1 cellular context compared by ENCODE assay signal in the genomic region with DNA sequence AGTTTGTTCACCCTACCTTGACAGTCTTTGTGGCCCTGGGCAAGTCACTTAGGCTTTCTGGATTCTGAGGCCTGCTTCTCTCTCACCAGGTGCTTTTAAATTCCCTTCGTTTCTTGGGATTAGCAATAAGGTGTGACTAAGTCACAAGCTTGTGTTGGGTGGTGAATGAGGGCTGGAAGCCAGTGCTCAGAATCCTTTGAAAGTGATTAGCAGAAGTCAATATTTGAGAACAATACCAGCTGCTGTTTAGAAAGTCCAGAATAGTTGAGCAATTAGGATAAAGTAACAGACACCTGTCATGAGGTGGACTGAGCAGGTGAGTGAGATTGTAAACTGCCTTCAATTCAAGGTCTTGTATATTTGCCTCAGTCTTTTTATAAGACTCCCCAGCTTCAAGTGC.
TF ChIP-seq lines count a peak whose summit lies in the region.

No MANE protein-coding gene starts in this region.

TF ChIP-seq in HepG2, 621 proteins besides CTCF, POLR2A, EP300 and RAD21 (continues in another document):
- TF ChIP-seq ZEB1 (IDR thresholded peaks at IDR 0.05; ENCODE audit: insufficient replicate concordance, low read depth) (peak; percentile 68), ZZZ3 (CRISPR knock-in tag; IDR thresholded peaks at IDR 0.05; ENCODE audit: borderline replicate concordance) (no peak), ZNF580 (CRISPR knock-in tag; IDR thresholded peaks at IDR 0.05; ENCODE audit: borderline replicate concordance, low read depth) (no peak), ZC3H13 (CRISPR knock-in tag; IDR thresholded peaks at IDR 0.05) (no peak), FOXJ3 (CRISPR knock-in tag; IDR thresholded peaks at IDR 0.05; ENCODE audit: borderline replicate concordance) (no peak), ZNF784 (CRISPR knock-in tag; IDR thresholded peaks at IDR 0.05; ENCODE audit: borderline replicate concordance) (no peak), ZNF672 (CRISPR knock-in tag; IDR thresholded peaks at IDR 0.05) (no peak), ZFP41 (CRISPR knock-in tag; IDR thresholded peaks at IDR 0.05; ENCODE audit: borderline replicate concordance) (no peak), NR1H2 (CRISPR knock-in tag; IDR thresholded peaks at IDR 0.05; ENCODE audit: borderline replicate concordance, low read depth) (no peak), ZNF30 (CRISPR knock-in tag; IDR thresholded peaks at IDR 0.05) (no peak), KAT7 (CRISPR knock-in tag; IDR thresholded peaks at IDR 0.05; ENCODE audit: borderline replicate concordance) (no peak), CEBPG (CRISPR knock-in tag; IDR thresholded peaks at IDR 0.05) (peak; percentile 66), AGO1 (IDR thresholded peaks at IDR 0.05; ENCODE audit: low read depth, low read length, poor library complexity, severe bottlenecking) (no peak), ZNF24 (IDR thresholded peaks at IDR 0.05) (no peak), TBX2 (CRISPR knock-in tag; IDR thresholded peaks at IDR 0.05; ENCODE audit: borderline replicate concordance) (peak; percentile 67), SETDB1 (CRISPR knock-in tag; IDR thresholded peaks at IDR 0.05; ENCODE audit: borderline replicate concordance) (no peak), ARHGAP35 (CRISPR knock-in tag; IDR thresholded peaks at IDR 0.05; ENCODE audit: borderline replicate concordance) (no peak), CHCHD3 (CRISPR knock-in tag; IDR thresholded peaks at IDR 0.05) (no peak), GATAD2A (CRISPR knock-in tag; IDR thresholded peaks at IDR 0.05) (peak; percentile 37; the same call in 1 of the 2 replicates), ZNF101 (CRISPR knock-in tag; IDR thresholded peaks at IDR 0.05; ENCODE audit: borderline replicate concordance, low read depth) (no peak), ZFAT (CRISPR knock-in tag; conservative IDR thresholded peaks at IDR 0.05) (no peak), NFE2 (CRISPR knock-in tag; IDR thresholded peaks at IDR 0.05) (no peak), EHMT2 (IDR thresholded peaks at IDR 0.05; ENCODE audit: borderline replicate concordance, low read depth, low read length) (no peak), ISL2 (CRISPR knock-in tag; IDR thresholded peaks at IDR 0.05) (0 out of 2 replicates have a peak, but pooled peaks have one; percentile 26), XRCC5 (optimal IDR thresholded peaks at IDR 0.05; ENCODE audit: low read length) (no peak), AKNA (CRISPR knock-in tag; IDR thresholded peaks at IDR 0.05; ENCODE audit: borderline replicate concordance) (no peak), ATM (IDR thresholded peaks at IDR 0.05; ENCODE audit: borderline replicate concordance) (no peak), NKX3-1 (CRISPR knock-in tag; IDR thresholded peaks at IDR 0.05) (no peak), KLF13 (CRISPR knock-in tag; IDR thresholded peaks at IDR 0.05) (no peak), POLR2AphosphoS2 (IDR thresholded peaks at IDR 0.05; ENCODE audit: low read depth, low read length) (no peak), STAT5B (CRISPR knock-in tag; IDR thresholded peaks at IDR 0.05) (no peak), SOX5 (CRISPR knock-in tag; IDR thresholded peaks at IDR 0.05; ENCODE audit: borderline replicate concordance) (peak; percentile 67; the same call in 1 of the 2 replicates), HMGA1 (CRISPR knock-in tag; conservative IDR thresholded peaks at IDR 0.05) (no peak), HIVEP1 (CRISPR knock-in tag; IDR thresholded peaks at IDR 0.05) (no peak), RXRA (CRISPR knock-in tag; IDR thresholded peaks at IDR 0.05) (no peak), NCOA1 (CRISPR knock-in tag; IDR thresholded peaks at IDR 0.05) (no peak), SMARCC2 (IDR thresholded peaks at IDR 0.05) (no peak), TRIM24 (CRISPR knock-in tag; IDR thresholded peaks at IDR 0.05) (no peak), FOXP1 (IDR thresholded peaks at IDR 0.05) (no peak), FOXP1 (CRISPR knock-in tag; IDR thresholded peaks at IDR 0.05) (peak; percentile 63; the same call in 1 of the 2 replicates)
- TF ChIP-seq, protein P1, sequence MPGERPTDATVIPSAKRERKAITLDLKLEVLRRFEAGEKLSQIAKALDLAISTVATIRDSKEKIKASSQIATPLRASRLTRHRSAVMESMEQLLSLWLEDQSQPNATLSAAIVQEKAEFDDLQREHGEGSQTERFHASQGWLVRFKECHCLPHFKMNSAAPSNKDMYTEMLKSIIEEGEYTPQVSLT (CRISPR knock-in tag; IDR thresholded peaks at IDR 0.05; ENCODE audit: borderline replicate concordance, low read depth): no peak
- TF ChIP-seq, protein P2, sequence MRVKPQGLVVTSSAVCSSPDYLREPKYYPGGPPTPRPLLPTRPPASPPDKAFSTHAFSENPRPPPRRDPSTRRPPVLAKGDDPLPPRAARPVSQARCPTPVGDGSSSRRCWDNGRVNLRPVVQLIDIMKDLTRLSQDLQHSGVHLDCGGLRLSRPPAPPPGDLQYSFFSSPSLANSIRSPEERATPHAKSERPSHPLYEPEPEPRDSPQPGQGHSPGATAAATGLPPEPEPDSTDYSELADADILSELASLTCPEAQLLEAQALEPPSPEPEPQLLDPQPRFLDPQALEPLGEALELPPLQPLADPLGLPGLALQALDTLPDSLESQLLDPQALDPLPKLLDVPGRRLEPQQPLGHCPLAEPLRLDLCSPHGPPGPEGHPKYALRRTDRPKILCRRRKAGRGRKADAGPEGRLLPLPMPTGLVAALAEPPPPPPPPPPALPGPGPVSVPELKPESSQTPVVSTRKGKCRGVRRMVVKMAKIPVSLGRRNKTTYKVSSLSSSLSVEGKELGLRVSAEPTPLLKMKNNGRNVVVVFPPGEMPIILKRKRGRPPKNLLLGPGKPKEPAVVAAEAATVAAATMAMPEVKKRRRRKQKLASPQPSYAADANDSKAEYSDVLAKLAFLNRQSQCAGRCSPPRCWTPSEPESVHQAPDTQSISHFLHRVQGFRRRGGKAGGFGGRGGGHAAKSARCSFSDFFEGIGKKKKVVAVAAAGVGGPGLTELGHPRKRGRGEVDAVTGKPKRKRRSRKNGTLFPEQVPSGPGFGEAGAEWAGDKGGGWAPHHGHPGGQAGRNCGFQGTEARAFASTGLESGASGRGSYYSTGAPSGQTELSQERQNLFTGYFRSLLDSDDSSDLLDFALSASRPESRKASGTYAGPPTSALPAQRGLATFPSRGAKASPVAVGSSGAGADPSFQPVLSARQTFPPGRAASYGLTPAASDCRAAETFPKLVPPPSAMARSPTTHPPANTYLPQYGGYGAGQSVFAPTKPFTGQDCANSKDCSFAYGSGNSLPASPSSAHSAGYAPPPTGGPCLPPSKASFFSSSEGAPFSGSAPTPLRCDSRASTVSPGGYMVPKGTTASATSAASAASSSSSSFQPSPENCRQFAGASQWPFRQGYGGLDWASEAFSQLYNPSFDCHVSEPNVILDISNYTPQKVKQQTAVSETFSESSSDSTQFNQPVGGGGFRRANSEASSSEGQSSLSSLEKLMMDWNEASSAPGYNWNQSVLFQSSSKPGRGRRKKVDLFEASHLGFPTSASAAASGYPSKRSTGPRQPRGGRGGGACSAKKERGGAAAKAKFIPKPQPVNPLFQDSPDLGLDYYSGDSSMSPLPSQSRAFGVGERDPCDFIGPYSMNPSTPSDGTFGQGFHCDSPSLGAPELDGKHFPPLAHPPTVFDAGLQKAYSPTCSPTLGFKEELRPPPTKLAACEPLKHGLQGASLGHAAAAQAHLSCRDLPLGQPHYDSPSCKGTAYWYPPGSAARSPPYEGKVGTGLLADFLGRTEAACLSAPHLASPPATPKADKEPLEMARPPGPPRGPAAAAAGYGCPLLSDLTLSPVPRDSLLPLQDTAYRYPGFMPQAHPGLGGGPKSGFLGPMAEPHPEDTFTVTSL (CRISPR knock-in tag; IDR thresholded peaks at IDR 0.05; ENCODE audit: borderline replicate concordance): no peak
- TF ChIP-seq, protein P3, sequence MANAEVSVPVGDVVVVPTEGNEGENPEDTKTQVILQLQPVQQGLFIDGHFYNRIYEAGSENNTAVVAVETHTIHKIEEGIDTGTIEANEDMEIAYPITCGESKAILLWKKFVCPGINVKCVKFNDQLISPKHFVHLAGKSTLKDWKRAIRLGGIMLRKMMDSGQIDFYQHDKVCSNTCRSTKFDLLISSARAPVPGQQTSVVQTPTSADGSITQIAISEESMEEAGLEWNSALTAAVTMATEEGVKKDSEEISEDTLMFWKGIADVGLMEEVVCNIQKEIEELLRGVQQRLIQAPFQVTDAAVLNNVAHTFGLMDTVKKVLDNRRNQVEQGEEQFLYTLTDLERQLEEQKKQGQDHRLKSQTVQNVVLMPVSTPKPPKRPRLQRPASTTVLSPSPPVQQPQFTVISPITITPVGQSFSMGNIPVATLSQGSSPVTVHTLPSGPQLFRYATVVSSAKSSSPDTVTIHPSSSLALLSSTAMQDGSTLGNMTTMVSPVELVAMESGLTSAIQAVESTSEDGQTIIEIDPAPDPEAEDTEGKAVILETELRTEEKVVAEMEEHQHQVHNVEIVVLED (CRISPR knock-in tag; IDR thresholded peaks at IDR 0.05; ENCODE audit: borderline replicate concordance): peak; percentile 23; the same call in 1 of the 2 replicates
- TF ChIP-seq, protein P4, sequence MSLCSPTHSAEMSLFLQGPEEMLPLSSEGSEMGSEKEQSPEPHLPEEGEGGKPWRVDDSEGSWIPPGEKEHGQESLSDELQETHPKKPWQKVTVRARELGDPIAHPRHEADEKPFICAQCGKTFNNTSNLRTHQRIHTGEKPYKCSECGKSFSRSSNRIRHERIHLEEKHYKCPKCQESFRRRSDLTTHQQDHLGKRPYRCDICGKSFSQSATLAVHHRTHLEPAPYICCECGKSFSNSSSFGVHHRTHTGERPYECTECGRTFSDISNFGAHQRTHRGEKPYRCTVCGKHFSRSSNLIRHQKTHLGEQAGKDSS (CRISPR knock-in tag; IDR thresholded peaks at IDR 0.05; ENCODE audit: borderline replicate concordance, low read depth): no peak
- TF ChIP-seq, protein P5, sequence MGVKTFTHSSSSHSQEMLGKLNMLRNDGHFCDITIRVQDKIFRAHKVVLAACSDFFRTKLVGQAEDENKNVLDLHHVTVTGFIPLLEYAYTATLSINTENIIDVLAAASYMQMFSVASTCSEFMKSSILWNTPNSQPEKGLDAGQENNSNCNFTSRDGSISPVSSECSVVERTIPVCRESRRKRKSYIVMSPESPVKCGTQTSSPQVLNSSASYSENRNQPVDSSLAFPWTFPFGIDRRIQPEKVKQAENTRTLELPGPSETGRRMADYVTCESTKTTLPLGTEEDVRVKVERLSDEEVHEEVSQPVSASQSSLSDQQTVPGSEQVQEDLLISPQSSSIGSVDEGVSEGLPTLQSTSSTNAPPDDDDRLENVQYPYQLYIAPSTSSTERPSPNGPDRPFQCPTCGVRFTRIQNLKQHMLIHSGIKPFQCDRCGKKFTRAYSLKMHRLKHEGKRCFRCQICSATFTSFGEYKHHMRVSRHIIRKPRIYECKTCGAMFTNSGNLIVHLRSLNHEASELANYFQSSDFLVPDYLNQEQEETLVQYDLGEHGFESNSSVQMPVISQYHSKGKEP (CRISPR knock-in tag; IDR thresholded peaks at IDR 0.05): no peak
- TF ChIP-seq, protein P6, sequence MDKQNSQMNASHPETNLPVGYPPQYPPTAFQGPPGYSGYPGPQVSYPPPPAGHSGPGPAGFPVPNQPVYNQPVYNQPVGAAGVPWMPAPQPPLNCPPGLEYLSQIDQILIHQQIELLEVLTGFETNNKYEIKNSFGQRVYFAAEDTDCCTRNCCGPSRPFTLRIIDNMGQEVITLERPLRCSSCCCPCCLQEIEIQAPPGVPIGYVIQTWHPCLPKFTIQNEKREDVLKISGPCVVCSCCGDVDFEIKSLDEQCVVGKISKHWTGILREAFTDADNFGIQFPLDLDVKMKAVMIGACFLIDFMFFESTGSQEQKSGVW (CRISPR knock-in tag; IDR thresholded peaks at IDR 0.05; ENCODE audit: borderline replicate concordance): no peak
- TF ChIP-seq, protein P7, sequence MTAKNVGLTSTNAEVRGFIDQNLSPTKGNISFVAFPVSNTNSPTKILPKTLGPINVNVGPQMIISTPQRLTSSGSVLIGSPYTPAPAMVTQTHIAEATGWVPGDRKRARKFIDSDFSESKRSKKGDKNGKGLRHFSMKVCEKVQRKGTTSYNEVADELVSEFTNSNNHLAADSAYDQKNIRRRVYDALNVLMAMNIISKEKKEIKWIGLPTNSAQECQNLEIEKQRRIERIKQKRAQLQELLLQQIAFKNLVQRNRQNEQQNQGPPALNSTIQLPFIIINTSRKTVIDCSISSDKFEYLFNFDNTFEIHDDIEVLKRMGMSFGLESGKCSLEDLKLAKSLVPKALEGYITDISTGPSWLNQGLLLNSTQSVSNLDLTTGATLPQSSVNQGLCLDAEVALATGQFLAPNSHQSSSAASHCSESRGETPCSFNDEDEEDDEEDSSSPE (CRISPR knock-in tag; IDR thresholded peaks at IDR 0.05): no peak
